ENCODE assay signal across 8 cellular contexts in genomic region chr6:146912730-146913680, GRCh38.
A peak's percentile ranks its signal among the peaks of the same experiment; 100 is the strongest.
DNase-seq lines count a peak whose midpoint lies in the region; ATAC-seq and TF ChIP-seq lines count a peak whose summit lies in the region.
"Had no signal": no experiment of that assay in that cellular context is flagged by ENCODE, and none has a peak within 500 bp of the region (broad histone marks: within the 10 kb centered on the region; RNA-seq: fewer than 3 reads in every experiment).

No MANE protein-coding gene starts in this region.

- H3K36me3 ChIP-seq in HUES48 (ENCODE audit: control insufficient read depth, insufficient read depth, low read length) (no peaks in the 10 kb centered on the region), stomach (no peaks in the 10 kb centered on the region)

- no peak for TF ChIP-seq EP300 in stomach (IDR thresholded peaks at IDR 0.05)

- intact Hi-C loops in stomach (cut with DNase I; ENCODE audit: low total_unique reads) = no loop called here

- no peak for TF ChIP-seq POLR2A in stomach (IDR thresholded peaks at IDR 0.05)

- H3K27ac ChIP-seq in HUES48 (ENCODE audit: low read depth, low read length) = peak overlapping the region; percentile 24
- H3K27ac ChIP-seq in stomach = peak overlapping the region in 3 of 5 donors; percentile 64 to 80 (median 78)

- no peaks in the 10 kb centered on the region for H3K27me3 ChIP-seq in HUES48 (ENCODE audit: control insufficient read depth, insufficient read depth, low read length)
- H3K27me3 ChIP-seq in stomach = no peaks in the 10 kb centered on the region

- H3K9ac ChIP-seq in HUES48 (ENCODE audit: low read depth, low read length) = no peak overlapping the region

- WGBS in stomach, 5 donors = 64 to 75% (median 64%) methylated on average over 7 of the region's 7 CpGs

- ATAC-seq in HG03342 (IDR thresholded peaks at IDR 0.05; ENCODE audit: unreplicated experiment) (no peak), HG02678 (IDR thresholded peaks at IDR 0.05; ENCODE audit: unreplicated experiment) (no peak)

- H3K4me3 ChIP-seq in HUES48 (ENCODE audit: low read depth, low read length) (no peak overlapping the region), foreskin fibroblast (ENCODE audit: low read depth in 1 of 2, low read length in 2 of 2) (peak overlapping the region; percentile 1 to 40), stomach (no peak overlapping the region)

- H3K9me3 ChIP-seq in HUES48 (ENCODE audit: control insufficient read depth, insufficient read depth, low read length) (no peaks in the 10 kb centered on the region), stomach (no peaks in the 10 kb centered on the region)

- TF ChIP-seq CTCF in foreskin fibroblast (IDR thresholded peaks at IDR 0.05; ENCODE audit: low read depth, low read length) (no peak), stomach (IDR thresholded peaks at IDR 0.05) (no peak)

- peaks cover 23% of the 10 kb centered on the region for H3K4me1 ChIP-seq in HUES48 (ENCODE audit: control insufficient read depth, insufficient read depth, low read length)
- peaks cover 6 to 30% (median 15%) of the 10 kb centered on the region in 4 donors for H3K4me1 ChIP-seq in stomach

- DNase-seq in amniotic epithelial cell (ENCODE audit: low read depth) (peak; percentile 84), foreskin fibroblast (peak in 1 of 2 donors; percentile 31), stomach (no peak), NCI-H2227 (lab: John Stamatoyannopoulos, UW; ENCODE audit: unreplicated experiment) (no peak)
- DNase-seq: DMS79 had no signal

Comparison
In these comparisons a context has a peak if more than half of its experiments do, and no peak if none do; other contexts are left out.
1. H3K4me3 ChIP-seq: peak in foreskin fibroblast (2 of 2); none in HUES48 (single experiment) and stomach (0 of 4).